ENCODE assay signal across 11 cellular contexts in the genomic region with DNA sequence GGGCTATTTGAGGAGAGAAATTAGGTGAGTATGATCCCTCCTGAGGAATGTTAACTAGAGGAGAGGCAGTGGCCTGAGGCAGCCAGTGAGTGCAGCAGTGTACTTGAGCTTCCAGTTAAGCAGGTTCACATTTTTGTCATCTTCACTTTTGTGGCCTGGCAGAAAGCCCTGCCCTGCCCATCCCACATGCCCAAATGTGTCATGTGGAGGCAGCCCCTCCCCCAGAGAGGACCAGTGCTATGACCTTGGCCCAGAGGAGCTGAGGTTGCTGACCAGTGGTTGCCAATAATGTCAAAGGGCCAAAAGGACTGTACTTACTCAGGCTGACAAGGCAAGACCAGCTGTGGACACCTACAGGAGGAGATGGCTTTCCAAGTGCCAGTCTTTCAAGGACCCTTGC. TPM values are rescaled to one million over a fixed set of nuclear protein-coding genes. Genes with fewer than 3 reads are reported as not detected.
DNase-seq lines count a peak whose midpoint lies in the region; ATAC-seq and TF ChIP-seq lines count a peak whose summit lies in the region.
"Had no signal": no experiment of that assay in that cellular context is flagged by ENCODE, and none has a peak within 500 bp of the region (broad histone marks: within the 10 kb centered on the region; RNA-seq: fewer than 3 reads in every experiment).

No MANE protein-coding gene starts in this region.

- TF ChIP-seq POLR2A in breast epithelium (IDR thresholded peaks at IDR 0.05): no peak
- no peak for TF ChIP-seq POLR2A in GM18505 (IDR thresholded peaks at IDR 0.05; ENCODE audit: borderline replicate concordance, extremely low read depth, insufficient read depth, insufficient read length)
- TF ChIP-seq POLR2A in stomach (IDR thresholded peaks at IDR 0.05): no peak

- H3K36me3 ChIP-seq in breast epithelium (no peaks in the 10 kb centered on the region), left lung (peaks cover 0 to 100% of the 10 kb centered on the region in 2 donors), stomach (peaks cover 97 to 100% (median 98%) of the 10 kb centered on the region in 4 donors)

- no peak overlapping the region for H3K4me3 Mint-ChIP-seq in natural killer cell treated with Interleukin-12 subunit alpha and Interleukin-12 subunit beta and Interleukin-15 and Interleukin-18, amount 100 ng/mL, for 72 hours
- no peak overlapping the region for H3K4me3 Mint-ChIP-seq in natural killer cell

- H3K27me3 ChIP-seq in breast epithelium (no peaks in the 10 kb centered on the region), left lung (no peaks in the 10 kb centered on the region), stomach (no peaks in the 10 kb centered on the region)
- H3K27me3 ChIP-seq: SJCRH30 had no signal

- H3K27ac Mint-ChIP-seq in natural killer cell treated with Interleukin-12 subunit alpha and Interleukin-12 subunit beta and Interleukin-15 and Interleukin-18, amount 100 ng/mL, for 72 hours: peak overlapping the region; percentile 47 to 60
- H3K27ac Mint-ChIP-seq in natural killer cell: peak overlapping the region in 1 of 2 donors; percentile 43

- H3K4me1 ChIP-seq in breast epithelium: peaks cover 9 to 41% of the 10 kb centered on the region in 2 donors
- peaks cover 0 to 36% of the 10 kb centered on the region in 2 donors for H3K4me1 ChIP-seq in left lung
- H3K4me1 ChIP-seq in stomach: peaks cover 0 to 44% (median 12%) of the 10 kb centered on the region in 4 donors
- H3K4me1 ChIP-seq: SJCRH30 had no signal

- ATAC-seq in natural killer cell treated with Interleukin-12 subunit alpha and Interleukin-12 subunit beta and Interleukin-15 and Interleukin-18, amount 100 ng/mL, for 72 hours: no peak
- ATAC-seq in natural killer cell: no peak
- ATAC-seq in left lung: peak; percentile 80
- ATAC-seq in GM18505 (IDR thresholded peaks at IDR 0.05; ENCODE audit: unreplicated experiment): no peak

- H3K4me3 ChIP-seq in breast epithelium (peak overlapping the region in 1 of 3 donors; percentile 12), left lung (no peak overlapping the region), stomach (no peak overlapping the region)
- H3K4me3 ChIP-seq: coronary artery, SJCRH30 had no signal

- peaks cover 56% of the 10 kb centered on the region for H3K36me3 Mint-ChIP-seq in natural killer cell treated with Interleukin-12 subunit alpha and Interleukin-12 subunit beta and Interleukin-15 and Interleukin-18, amount 100 ng/mL, for 72 hours
- peaks cover 40% of the 10 kb centered on the region for H3K36me3 Mint-ChIP-seq in natural killer cell

- intact Hi-C loops in natural killer cell (cut with micrococcal nuclease): no loop called here
- intact Hi-C loops in breast epithelium (cut with DNase I; ENCODE audit: low total_unique reads): no loop called here
- intact Hi-C loops in left lung (cut with DNase I): no loop called here
- intact Hi-C loops in stomach (cut with DNase I; ENCODE audit: low total_unique reads): no loop called here

- DNase-seq in natural killer cell treated with Interleukin-12 subunit alpha and Interleukin-12 subunit beta and Interleukin-15 and Interleukin-18, amount 100 ng/mL, for 72 hours (ENCODE audit: low spot score): no peak
- DNase-seq in natural killer cell (no peak), breast epithelium (ENCODE audit: low spot score in 2 of 2) (peak; percentile 93 to 96), left lung (peak; percentile 73 to 75), DMS53 (lab: John Stamatoyannopoulos, UW) (no peak), caudate nucleus (lab: John Stamatoyannopoulos, UW) (no peak), stomach (no peak)
- DNase-seq: NCI-H1694, SJCRH30 had no signal

- H3K4me1 Mint-ChIP-seq in natural killer cell treated with Interleukin-12 subunit alpha and Interleukin-12 subunit beta and Interleukin-15 and Interleukin-18, amount 100 ng/mL, for 72 hours (ENCODE audit: low read depth in 2 of 2): peaks cover 62 to 74% of the 10 kb centered on the region in 2 donors
- H3K4me1 Mint-ChIP-seq in natural killer cell: peaks cover 34 to 39% of the 10 kb centered on the region in 2 donors

- TF ChIP-seq CTCF in natural killer cell (IDR thresholded peaks at IDR 0.05): no peak
- no peak for TF ChIP-seq CTCF in breast epithelium (IDR thresholded peaks at IDR 0.05)
- TF ChIP-seq CTCF in left lung (IDR thresholded peaks at IDR 0.05): no peak
- TF ChIP-seq CTCF in stomach (IDR thresholded peaks at IDR 0.05): no peak

- H3K27me3 Mint-ChIP-seq in natural killer cell treated with Interleukin-12 subunit alpha and Interleukin-12 subunit beta and Interleukin-15 and Interleukin-18, amount 100 ng/mL, for 72 hours: no peaks in the 10 kb centered on the region
- no peaks in the 10 kb centered on the region for H3K27me3 Mint-ChIP-seq in natural killer cell (ENCODE audit: low read depth in 2 of 2)

- H3K9me3 ChIP-seq in breast epithelium (no peaks in the 10 kb centered on the region), left lung (no peaks in the 10 kb centered on the region), stomach (no peaks in the 10 kb centered on the region)
- H3K9me3 ChIP-seq: SJCRH30 had no signal

- H3K9me3 Mint-ChIP-seq in natural killer cell treated with Interleukin-12 subunit alpha and Interleukin-12 subunit beta and Interleukin-15 and Interleukin-18, amount 100 ng/mL, for 72 hours: no peaks in the 10 kb centered on the region
- no peaks in the 10 kb centered on the region for H3K9me3 Mint-ChIP-seq in natural killer cell

- TF ChIP-seq EP300 in stomach (IDR thresholded peaks at IDR 0.05): no peak

- H3K27ac ChIP-seq in breast epithelium: peak overlapping the region; percentile 86
- peak overlapping the region in 1 of 2 donors; percentile 6 for H3K27ac ChIP-seq in left lung
- H3K27ac ChIP-seq in caudate nucleus (ENCODE audit: low read depth, low read length): no peak overlapping the region
- H3K27ac ChIP-seq in stomach: no peak overlapping the region
- H3K27ac ChIP-seq: coronary artery, SJCRH30 had no signal

RNA-seq across cellular contexts. Expression of gene GRK2, which starts 17.6 kb away (rescaled TPM):
- total RNA-seq in natural killer cell treated with Interleukin-12 subunit alpha and Interleukin-12 subunit beta and Interleukin-15 and Interleukin-18, amount 100 ng/mL, for 72 hours: 100 to 1,000 TPM; 394 to 432 TPM
- total RNA-seq in natural killer cell (100 to 1,000 TPM; 390 to 482 (median 441) TPM), breast epithelium (10 to 100 TPM; 41.1 to 52.8 (median 52.1) TPM), left lung (100 to 1,000 TPM in 1 of 2 donors, 10 to 100 TPM in 1; 55.2 to 118 TPM), stomach (100 to 1,000 TPM in 4 of 5 donors, 10 to 100 TPM in 1; 53.8 to 266 (median 131) TPM)
- polyA plus RNA-seq in stomach: 10 to 100 TPM; 44.0 to 59.4 (median 46.5) TPM

RNA-seq across cellular contexts. Expression of gene ANKRD13D, which starts 40.5 kb away (rescaled TPM):
- 100 to 1,000 TPM; 182 to 231 TPM for total RNA-seq in natural killer cell treated with Interleukin-12 subunit alpha and Interleukin-12 subunit beta and Interleukin-15 and Interleukin-18, amount 100 ng/mL, for 72 hours
- total RNA-seq in natural killer cell: 100 to 1,000 TPM; 212 to 316 (median 231) TPM
- 10 to 100 TPM; 23.7 to 51.8 (median 40.7) TPM for total RNA-seq in breast epithelium
- 10 to 100 TPM; 48.0 to 81.2 TPM for total RNA-seq in left lung
- total RNA-seq in stomach: 10 to 100 TPM; 24.6 to 96.4 (median 42.6) TPM
- 10 to 100 TPM; 18.5 to 61.3 (median 30.9) TPM for polyA plus RNA-seq in stomach

RNA-seq across cellular contexts. Expression of gene SSH3, which starts 54.7 kb away (rescaled TPM):
- 10 to 100 TPM; 19.2 to 32.3 TPM for total RNA-seq in natural killer cell treated with Interleukin-12 subunit alpha and Interleukin-12 subunit beta and Interleukin-15 and Interleukin-18, amount 100 ng/mL, for 72 hours
- 10 to 100 TPM; 34.3 to 42.7 (median 38.1) TPM for total RNA-seq in natural killer cell
- 10 to 100 TPM; 28.8 to 55.2 (median 34.4) TPM for total RNA-seq in breast epithelium
- total RNA-seq in left lung: 10 to 100 TPM; 28.7 to 44.9 TPM
- 100 to 1,000 TPM in 3 of 5 donors, 10 to 100 TPM in 2; 23.5 to 217 (median 103) TPM for total RNA-seq in stomach
- polyA plus RNA-seq in stomach: 10 to 100 TPM; 18.8 to 34.3 (median 22.6) TPM

Comparison
In these comparisons a context has a peak if more than half of its experiments do, and no peak if none do; other contexts are left out.
1. DNase-seq: peak in breast epithelium (2 of 2) and left lung (2 of 2); none in natural killer cell treated with Interleukin-12 subunit alpha and Interleukin-12 subunit beta and Interleukin-15 and Interleukin-18, amount 100 ng/mL, for 72 hours (single experiment), natural killer cell (single experiment), DMS53 (single experiment), caudate nucleus (0 of 61) and stomach (single experiment).
2. H3K27ac ChIP-seq: peak in breast epithelium (2 of 2); none in caudate nucleus (single experiment) and stomach (0 of 5).